Comparison of ENCODE assay signal across 1 cellular context in genomic region chr11:34053161-34053686, GRCh38.
TF ChIP-seq lines count a peak whose summit lies in the region.

No MANE protein-coding gene starts in this region.

TF ChIP-seq in HepG2, 621 proteins besides CTCF, POLR2A, EP300 and RAD21 (continues in another document):
- TF ChIP-seq, protein P1, sequence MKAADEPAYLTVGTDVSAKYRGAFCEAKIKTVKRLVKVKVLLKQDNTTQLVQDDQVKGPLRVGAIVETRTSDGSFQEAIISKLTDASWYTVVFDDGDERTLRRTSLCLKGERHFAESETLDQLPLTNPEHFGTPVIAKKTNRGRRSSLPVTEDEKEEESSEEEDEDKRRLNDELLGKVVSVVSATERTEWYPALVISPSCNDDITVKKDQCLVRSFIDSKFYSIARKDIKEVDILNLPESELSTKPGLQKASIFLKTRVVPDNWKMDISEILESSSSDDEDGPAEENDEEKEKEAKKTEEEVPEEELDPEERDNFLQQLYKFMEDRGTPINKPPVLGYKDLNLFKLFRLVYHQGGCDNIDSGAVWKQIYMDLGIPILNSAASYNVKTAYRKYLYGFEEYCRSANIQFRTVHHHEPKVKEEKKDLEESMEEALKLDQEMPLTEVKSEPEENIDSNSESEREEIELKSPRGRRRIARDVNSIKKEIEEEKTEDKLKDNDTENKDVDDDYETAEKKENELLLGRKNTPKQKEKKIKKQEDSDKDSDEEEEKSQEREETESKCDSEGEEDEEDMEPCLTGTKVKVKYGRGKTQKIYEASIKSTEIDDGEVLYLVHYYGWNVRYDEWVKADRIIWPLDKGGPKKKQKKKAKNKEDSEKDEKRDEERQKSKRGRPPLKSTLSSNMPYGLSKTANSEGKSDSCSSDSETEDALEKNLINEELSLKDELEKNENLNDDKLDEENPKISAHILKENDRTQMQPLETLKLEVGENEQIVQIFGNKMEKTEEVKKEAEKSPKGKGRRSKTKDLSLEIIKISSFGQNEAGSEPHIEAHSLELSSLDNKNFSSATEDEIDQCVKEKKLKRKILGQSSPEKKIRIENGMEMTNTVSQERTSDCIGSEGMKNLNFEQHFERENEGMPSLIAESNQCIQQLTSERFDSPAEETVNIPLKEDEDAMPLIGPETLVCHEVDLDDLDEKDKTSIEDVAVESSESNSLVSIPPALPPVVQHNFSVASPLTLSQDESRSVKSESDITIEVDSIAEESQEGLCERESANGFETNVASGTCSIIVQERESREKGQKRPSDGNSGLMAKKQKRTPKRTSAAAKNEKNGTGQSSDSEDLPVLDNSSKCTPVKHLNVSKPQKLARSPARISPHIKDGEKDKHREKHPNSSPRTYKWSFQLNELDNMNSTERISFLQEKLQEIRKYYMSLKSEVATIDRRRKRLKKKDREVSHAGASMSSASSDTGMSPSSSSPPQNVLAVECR (CRISPR knock-in tag; IDR thresholded peaks at IDR 0.05; ENCODE audit: borderline replicate concordance): peak; percentile 59; the same call in 1 of the 2 replicates
- TF ChIP-seq ZNF883 (CRISPR knock-in tag; IDR thresholded peaks at IDR 0.05; ENCODE audit: not compliant biosample characterization): no peak
- TF ChIP-seq GATAD2A (CRISPR knock-in tag; IDR thresholded peaks at IDR 0.05): no peak
- no peak for TF ChIP-seq JARID2 (CRISPR knock-in tag; IDR thresholded peaks at IDR 0.05; ENCODE audit: insufficient replicate concordance)
- TF ChIP-seq, protein P2, sequence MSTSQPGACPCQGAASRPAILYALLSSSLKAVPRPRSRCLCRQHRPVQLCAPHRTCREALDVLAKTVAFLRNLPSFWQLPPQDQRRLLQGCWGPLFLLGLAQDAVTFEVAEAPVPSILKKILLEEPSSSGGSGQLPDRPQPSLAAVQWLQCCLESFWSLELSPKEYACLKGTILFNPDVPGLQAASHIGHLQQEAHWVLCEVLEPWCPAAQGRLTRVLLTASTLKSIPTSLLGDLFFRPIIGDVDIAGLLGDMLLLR (CRISPR knock-in tag; IDR thresholded peaks at IDR 0.05): 0 out of 2 replicates have a peak, but pooled peaks have one; percentile 21
- TF ChIP-seq, protein P3, sequence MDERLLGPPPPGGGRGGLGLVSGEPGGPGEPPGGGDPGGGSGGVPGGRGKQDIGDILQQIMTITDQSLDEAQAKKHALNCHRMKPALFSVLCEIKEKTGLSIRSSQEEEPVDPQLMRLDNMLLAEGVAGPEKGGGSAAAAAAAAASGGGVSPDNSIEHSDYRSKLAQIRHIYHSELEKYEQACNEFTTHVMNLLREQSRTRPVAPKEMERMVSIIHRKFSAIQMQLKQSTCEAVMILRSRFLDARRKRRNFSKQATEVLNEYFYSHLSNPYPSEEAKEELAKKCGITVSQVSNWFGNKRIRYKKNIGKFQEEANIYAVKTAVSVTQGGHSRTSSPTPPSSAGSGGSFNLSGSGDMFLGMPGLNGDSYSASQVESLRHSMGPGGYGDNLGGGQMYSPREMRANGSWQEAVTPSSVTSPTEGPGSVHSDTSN (CRISPR knock-in tag; IDR thresholded peaks at IDR 0.05): no peak
- no peak; the same call in 1 of the 2 replicates for TF ChIP-seq ZNF232 (CRISPR knock-in tag; IDR thresholded peaks at IDR 0.05; ENCODE audit: borderline replicate concordance)
- TF ChIP-seq ATF4 (CRISPR knock-in tag; IDR thresholded peaks at IDR 0.05): no peak
- TF ChIP-seq ZNF101 (CRISPR knock-in tag; IDR thresholded peaks at IDR 0.05; ENCODE audit: borderline replicate concordance, low read depth): no peak
- no peak for TF ChIP-seq TSC22D2 (CRISPR knock-in tag; IDR thresholded peaks at IDR 0.05; ENCODE audit: borderline replicate concordance)
- TF ChIP-seq ZFYVE20 (CRISPR knock-in tag; IDR thresholded peaks at IDR 0.05; ENCODE audit: borderline replicate concordance, low read depth): no peak
- TF ChIP-seq NR2C2 (CRISPR knock-in tag; IDR thresholded peaks at IDR 0.05; ENCODE audit: borderline replicate concordance): no peak
- TF ChIP-seq SAP130 (CRISPR knock-in tag; IDR thresholded peaks at IDR 0.05; ENCODE audit: low read depth): peak; percentile 65
- no peak for TF ChIP-seq ZFP36 (IDR thresholded peaks at IDR 0.05; ENCODE audit: borderline replicate concordance, low read depth, low read length, partially characterized antibody)
- TF ChIP-seq RFXAP (CRISPR knock-in tag; IDR thresholded peaks at IDR 0.05; ENCODE audit: borderline replicate concordance): 0 out of 2 replicates have a peak, but pooled peaks have one; percentile 43
- peak; percentile 68 for TF ChIP-seq TAF1 (CRISPR knock-in tag; IDR thresholded peaks at IDR 0.05)
- TF ChIP-seq RBM22 (optimal IDR thresholded peaks at IDR 0.05; ENCODE audit: low read length): peak; percentile 64
- no peak for TF ChIP-seq ZBTB7A (CRISPR knock-in tag; IDR thresholded peaks at IDR 0.05)
- TF ChIP-seq ZNF841 (CRISPR knock-in tag; IDR thresholded peaks at IDR 0.05; ENCODE audit: borderline replicate concordance): no peak
- TF ChIP-seq HOXA3 (CRISPR knock-in tag; IDR thresholded peaks at IDR 0.05): peak; percentile 47; the same call in 1 of the 2 replicates
- TF ChIP-seq ZNF484 (CRISPR knock-in tag; IDR thresholded peaks at IDR 0.05; ENCODE audit: borderline replicate concordance, low read depth): no peak
- TF ChIP-seq ZFP62 (CRISPR knock-in tag; IDR thresholded peaks at IDR 0.05): no peak
- TF ChIP-seq ZFP41 (CRISPR knock-in tag; IDR thresholded peaks at IDR 0.05; ENCODE audit: borderline replicate concordance): no peak
- TF ChIP-seq SNAPC5 (CRISPR knock-in tag; IDR thresholded peaks at IDR 0.05; ENCODE audit: borderline replicate concordance): no peak
- peak; percentile 89; the same call in 1 of the 2 replicates for TF ChIP-seq MYC (CRISPR knock-in tag; IDR thresholded peaks at IDR 0.05; ENCODE audit: borderline replicate concordance)
- TF ChIP-seq, protein P4, sequence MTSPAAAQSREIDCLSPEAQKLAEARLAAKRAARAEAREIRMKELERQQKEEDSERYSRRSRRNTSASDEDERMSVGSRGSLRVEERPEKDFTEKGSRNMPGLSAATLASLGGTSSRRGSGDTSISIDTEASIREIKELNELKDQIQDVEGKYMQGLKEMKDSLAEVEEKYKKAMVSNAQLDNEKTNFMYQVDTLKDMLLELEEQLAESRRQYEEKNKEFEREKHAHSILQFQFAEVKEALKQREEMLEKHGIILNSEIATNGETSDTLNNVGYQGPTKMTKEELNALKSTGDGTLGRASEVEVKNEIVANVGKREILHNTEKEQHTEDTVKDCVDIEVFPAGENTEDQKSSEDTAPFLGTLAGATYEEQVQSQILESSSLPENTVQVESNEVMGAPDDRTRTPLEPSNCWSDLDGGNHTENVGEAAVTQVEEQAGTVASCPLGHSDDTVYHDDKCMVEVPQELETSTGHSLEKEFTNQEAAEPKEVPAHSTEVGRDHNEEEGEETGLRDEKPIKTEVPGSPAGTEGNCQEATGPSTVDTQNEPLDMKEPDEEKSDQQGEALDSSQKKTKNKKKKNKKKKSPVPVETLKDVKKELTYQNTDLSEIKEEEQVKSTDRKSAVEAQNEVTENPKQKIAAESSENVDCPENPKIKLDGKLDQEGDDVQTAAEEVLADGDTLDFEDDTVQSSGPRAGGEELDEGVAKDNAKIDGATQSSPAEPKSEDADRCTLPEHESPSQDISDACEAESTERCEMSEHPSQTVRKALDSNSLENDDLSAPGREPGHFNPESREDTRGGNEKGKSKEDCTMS (CRISPR knock-in tag; conservative IDR thresholded peaks at IDR 0.05): no peak
- no peak for TF ChIP-seq MAZ (IDR thresholded peaks at IDR 0.05; ENCODE audit: borderline replicate concordance, low read depth, low read length)
- TF ChIP-seq MAZ (CRISPR knock-in tag; IDR thresholded peaks at IDR 0.05; ENCODE audit: low read depth): peak; percentile 40; the same call in 1 of the 2 replicates
- TF ChIP-seq ZNF335 (CRISPR knock-in tag; IDR thresholded peaks at IDR 0.05): peak; percentile 92
- peak in 1 of 2 experiments; percentile 48; a peak in 1 of 4 replicates for TF ChIP-seq HMGXB4 (CRISPR knock-in tag; IDR thresholded peaks at IDR 0.05; ENCODE audit: borderline replicate concordance in 1 of 2, low read depth in 1 of 2)
- TF ChIP-seq ZNF570 (CRISPR knock-in tag; IDR thresholded peaks at IDR 0.05; ENCODE audit: borderline replicate concordance): no peak
- TF ChIP-seq, protein P5, sequence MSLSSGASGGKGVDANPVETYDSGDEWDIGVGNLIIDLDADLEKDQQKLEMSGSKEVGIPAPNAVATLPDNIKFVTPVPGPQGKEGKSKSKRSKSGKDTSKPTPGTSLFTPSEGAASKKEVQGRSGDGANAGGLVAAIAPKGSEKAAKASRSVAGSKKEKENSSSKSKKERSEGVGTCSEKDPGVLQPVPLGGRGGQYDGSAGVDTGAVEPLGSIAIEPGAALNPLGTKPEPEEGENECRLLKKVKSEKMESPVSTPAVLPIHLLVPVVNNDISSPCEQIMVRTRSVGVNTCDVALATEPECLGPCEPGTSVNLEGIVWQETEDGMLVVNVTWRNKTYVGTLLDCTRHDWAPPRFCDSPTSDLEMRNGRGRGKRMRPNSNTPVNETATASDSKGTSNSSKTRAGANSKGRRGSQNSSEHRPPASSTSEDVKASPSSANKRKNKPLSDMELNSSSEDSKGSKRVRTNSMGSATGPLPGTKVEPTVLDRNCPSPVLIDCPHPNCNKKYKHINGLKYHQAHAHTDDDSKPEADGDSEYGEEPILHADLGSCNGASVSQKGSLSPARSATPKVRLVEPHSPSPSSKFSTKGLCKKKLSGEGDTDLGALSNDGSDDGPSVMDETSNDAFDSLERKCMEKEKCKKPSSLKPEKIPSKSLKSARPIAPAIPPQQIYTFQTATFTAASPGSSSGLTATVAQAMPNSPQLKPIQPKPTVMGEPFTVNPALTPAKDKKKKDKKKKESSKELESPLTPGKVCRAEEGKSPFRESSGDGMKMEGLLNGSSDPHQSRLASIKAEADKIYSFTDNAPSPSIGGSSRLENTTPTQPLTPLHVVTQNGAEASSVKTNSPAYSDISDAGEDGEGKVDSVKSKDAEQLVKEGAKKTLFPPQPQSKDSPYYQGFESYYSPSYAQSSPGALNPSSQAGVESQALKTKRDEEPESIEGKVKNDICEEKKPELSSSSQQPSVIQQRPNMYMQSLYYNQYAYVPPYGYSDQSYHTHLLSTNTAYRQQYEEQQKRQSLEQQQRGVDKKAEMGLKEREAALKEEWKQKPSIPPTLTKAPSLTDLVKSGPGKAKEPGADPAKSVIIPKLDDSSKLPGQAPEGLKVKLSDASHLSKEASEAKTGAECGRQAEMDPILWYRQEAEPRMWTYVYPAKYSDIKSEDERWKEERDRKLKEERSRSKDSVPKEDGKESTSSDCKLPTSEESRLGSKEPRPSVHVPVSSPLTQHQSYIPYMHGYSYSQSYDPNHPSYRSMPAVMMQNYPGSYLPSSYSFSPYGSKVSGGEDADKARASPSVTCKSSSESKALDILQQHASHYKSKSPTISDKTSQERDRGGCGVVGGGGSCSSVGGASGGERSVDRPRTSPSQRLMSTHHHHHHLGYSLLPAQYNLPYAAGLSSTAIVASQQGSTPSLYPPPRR (CRISPR knock-in tag; IDR thresholded peaks at IDR 0.05; ENCODE audit: borderline replicate concordance): no peak
- no peak; the same call in 1 of the 2 replicates for TF ChIP-seq NKX3-1 (CRISPR knock-in tag; IDR thresholded peaks at IDR 0.05)
- no peak for TF ChIP-seq ARHGAP35 (CRISPR knock-in tag; IDR thresholded peaks at IDR 0.05; ENCODE audit: borderline replicate concordance)
- no peak for TF ChIP-seq ELF1 (CRISPR knock-in tag; IDR thresholded peaks at IDR 0.05)
- no peak for TF ChIP-seq PRDM4 (CRISPR knock-in tag; IDR thresholded peaks at IDR 0.05; ENCODE audit: borderline replicate concordance)
- TF ChIP-seq ZNF24 (IDR thresholded peaks at IDR 0.05): no peak
- TF ChIP-seq, protein P6, sequence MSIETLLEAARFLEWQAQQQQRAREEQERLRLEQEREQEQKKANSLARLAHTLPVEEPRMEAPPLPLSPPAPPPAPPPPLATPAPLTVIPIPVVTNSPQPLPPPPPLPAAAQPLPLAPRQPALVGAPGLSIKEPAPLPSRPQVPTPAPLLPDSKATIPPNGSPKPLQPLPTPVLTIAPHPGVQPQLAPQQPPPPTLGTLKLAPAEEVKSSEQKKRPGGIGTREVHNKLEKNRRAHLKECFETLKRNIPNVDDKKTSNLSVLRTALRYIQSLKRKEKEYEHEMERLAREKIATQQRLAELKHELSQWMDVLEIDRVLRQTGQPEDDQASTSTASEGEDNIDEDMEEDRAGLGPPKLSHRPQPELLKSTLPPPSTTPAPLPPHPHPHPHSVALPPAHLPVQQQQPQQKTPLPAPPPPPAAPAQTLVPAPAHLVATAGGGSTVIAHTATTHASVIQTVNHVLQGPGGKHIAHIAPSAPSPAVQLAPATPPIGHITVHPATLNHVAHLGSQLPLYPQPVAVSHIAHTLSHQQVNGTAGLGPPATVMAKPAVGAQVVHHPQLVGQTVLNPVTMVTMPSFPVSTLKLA (IDR thresholded peaks at IDR 0.05): no peak
- TF ChIP-seq KMT2B (CRISPR knock-in tag; IDR thresholded peaks at IDR 0.05): peak; percentile 46; the same call in 1 of the 2 replicates
- TF ChIP-seq ZMYM3 (CRISPR knock-in tag; IDR thresholded peaks at IDR 0.05): no peak
